8 cellular contexts compared by ENCODE assay signal in the genomic region with DNA sequence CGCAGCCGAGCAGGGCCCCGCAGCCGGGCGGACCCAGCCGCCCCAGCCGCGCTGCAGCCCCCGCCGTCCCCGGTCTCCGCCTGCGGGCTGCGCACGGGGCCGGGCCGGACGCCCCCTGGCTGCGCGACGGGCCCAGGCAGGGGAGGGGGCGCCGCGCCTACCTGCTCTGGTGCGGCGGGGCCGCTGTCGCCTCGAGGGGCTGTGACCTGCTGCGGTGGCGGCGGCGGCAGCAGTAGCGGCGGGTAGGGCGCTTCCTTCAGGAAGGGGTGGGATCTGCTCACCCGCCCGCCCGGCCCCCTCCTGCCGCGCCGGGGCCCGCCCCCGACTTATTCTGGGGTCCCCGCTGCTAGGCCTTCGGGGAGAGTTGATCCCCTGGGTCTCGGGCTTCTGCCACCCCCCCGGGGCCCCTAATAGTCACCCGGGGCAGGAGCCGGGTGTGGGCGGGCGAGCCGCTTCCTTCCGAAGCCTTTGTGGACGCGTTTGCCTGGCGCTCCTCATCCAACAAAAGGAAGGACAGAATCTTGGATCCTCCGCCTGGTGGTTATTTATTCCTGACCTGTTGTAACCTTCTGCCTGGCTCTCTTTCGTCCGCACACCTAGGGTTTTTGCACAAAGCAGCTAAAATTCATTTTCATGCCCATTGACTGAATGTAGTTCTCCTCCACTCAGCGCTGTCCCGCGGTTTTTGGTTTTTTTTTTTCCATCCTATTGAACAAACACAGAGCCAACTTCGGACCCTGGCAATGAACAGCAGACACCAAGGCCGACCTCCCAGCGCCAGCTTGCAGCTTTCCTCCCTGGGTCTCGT. TPM values are rescaled to one million over a fixed set of nuclear protein-coding genes. Genes with fewer than 3 reads are reported as not detected.
DNase-seq lines count a peak whose midpoint lies in the region; TF ChIP-seq lines count a peak whose summit lies in the region.

A gene (minus strand): TSS at position 244 of the 808 bp plus-strand sequence. CDS start 57,331 bp downstream, outside the sequence.

- H3K27ac ChIP-seq in 22Rv1 (no peak within 1 kb of the TSS), RWPE1 (no peak within 1 kb of the TSS), ectodermal cell (ENCODE audit: insufficient read depth, low read depth, low read length, poor library complexity, severe bottlenecking) (no peak within 1 kb of the TSS), mesenchymal stem cell (ENCODE audit: low read length, poor library complexity, severe bottlenecking) (no peak within 1 kb of the TSS), transverse colon (peak within 1 kb of the TSS in 3 of 4 donors; percentile 18 to 61 (median 60))

- peak within 1 kb of the TSS in 1 of 2 experiments; percentile 74 for H3K18ac ChIP-seq in mesenchymal stem cell (ENCODE audit: low read depth in 1 of 2, low read length in 2 of 2)

- peak within 1 kb of the TSS; percentile 58 for H3K4me3 ChIP-seq in ectodermal cell (ENCODE audit: insufficient read depth, low read depth, low read length)
- peak within 1 kb of the TSS; percentile 78 to 96 for H3K4me3 ChIP-seq in mesenchymal stem cell (ENCODE audit: insufficient read depth in 1 of 2, low read depth in 1 of 2, low read length in 2 of 2)
- peak within 1 kb of the TSS; percentile 55 to 87 (median 68) for H3K4me3 ChIP-seq in transverse colon

- no peaks in the 10 kb centered on the region for H3K36me3 ChIP-seq in ectodermal cell (ENCODE audit: control insufficient read depth, insufficient read depth, low read length)
- H3K36me3 ChIP-seq in mesenchymal stem cell (ENCODE audit: control insufficient read depth in 1 of 2, insufficient read depth in 2 of 2, low read depth in 1 of 2, low read length in 2 of 2), result no peaks in the 10 kb centered on the region
- H3K36me3 ChIP-seq in transverse colon, result no peaks in the 10 kb centered on the region

- H2AFZ ChIP-seq in mesenchymal stem cell (ENCODE audit: low read depth, low read length), result peak within 1 kb of the TSS; percentile 51

- peak within 1 kb of the TSS in 1 of 2 experiments; percentile 91 for H3K14ac ChIP-seq in mesenchymal stem cell (ENCODE audit: low read length in 2 of 2)

- peak within 1 kb of the TSS; percentile 58 for H4K8ac ChIP-seq in mesenchymal stem cell (ENCODE audit: low read length)

- peak within 1 kb of the TSS; percentile 78 for H3K4me2 ChIP-seq in mesenchymal stem cell (ENCODE audit: low read length, poor library complexity, severe bottlenecking)

- no peaks in the 10 kb centered on the region for H3K9me3 ChIP-seq in ectodermal cell (ENCODE audit: control insufficient read depth, low read length)
- no peaks in the 10 kb centered on the region for H3K9me3 ChIP-seq in mesenchymal stem cell (ENCODE audit: control insufficient read depth, low read length)
- no peaks in the 10 kb centered on the region for H3K9me3 ChIP-seq in transverse colon

- peaks cover 18% of the 10 kb centered on the region for H3K27me3 ChIP-seq in ectodermal cell (ENCODE audit: control insufficient read depth, insufficient read depth, low read length, poor library complexity, severe bottlenecking)
- H3K27me3 ChIP-seq in mesenchymal stem cell (ENCODE audit: control insufficient read depth in 1 of 2, insufficient read depth in 1 of 2, low read length in 2 of 2), result peaks cover 4 to 28% of the 10 kb centered on the region in 2 experiments
- H3K27me3 ChIP-seq in transverse colon, result peaks cover 18% of the 10 kb centered on the region

- intact Hi-C loops in transverse colon (cut with DNase I; ENCODE audit: low total_unique reads), result no loop called here

- peaks cover 7% of the 10 kb centered on the region for H3K4me1 ChIP-seq in ectodermal cell (ENCODE audit: control insufficient read depth, insufficient read depth, low read length)
- H3K4me1 ChIP-seq in mesenchymal stem cell (ENCODE audit: control insufficient read depth, insufficient read depth, low read depth, low read length), result peaks cover 4% of the 10 kb centered on the region
- H3K4me1 ChIP-seq in transverse colon, result peaks cover 0 to 14% (median 7%) of the 10 kb centered on the region in 4 donors

- H2AK5ac ChIP-seq in mesenchymal stem cell (ENCODE audit: low read length, severe bottlenecking), result no peak within 1 kb of the TSS

- no peak for TF ChIP-seq EP300 in transverse colon (IDR thresholded peaks at IDR 0.05; ENCODE audit: low read depth)

- in situ Hi-C loops in transverse colon (cut with MboI; ENCODE audit: low pct_ligation_motif_present in 1 of 4, low pct_unique_long_range_greater_than_20kb in 1 of 4, low sequenced_read_pairs in 3 of 4), result no loop called here

- H2BK120ac ChIP-seq in mesenchymal stem cell (ENCODE audit: low read depth, low read length), result peak within 1 kb of the TSS; percentile 11

- peak within 1 kb of the TSS; percentile 57 for H3K9ac ChIP-seq in mesenchymal stem cell (ENCODE audit: low read length)

- no peaks in the 10 kb centered on the region for H3K79me1 ChIP-seq in mesenchymal stem cell (replicated peaks; ENCODE audit: low read length, poor library complexity, severe bottlenecking)

- DNase-seq in EH (ENCODE audit: low read depth) (peak; percentile 34), RWPE1 (ENCODE audit: low spot score) (peak; percentile 17), mesenchymal stem cell (peak; percentile 36), transverse colon (peak; percentile 22), putamen (ENCODE audit: low spot score) (no peak), HPDE6-E6E7 (ENCODE audit: extremely low spot score) (no peak)

- H4K91ac ChIP-seq in mesenchymal stem cell (ENCODE audit: low read length), result peak within 1 kb of the TSS; percentile 64

- peak within 1 kb of the TSS in 1 of 2 experiments; percentile 34 for H2BK12ac ChIP-seq in mesenchymal stem cell (ENCODE audit: low read length in 2 of 2)

- 8% methylated on average over 67 of the region's 67 CpGs for WGBS in ectodermal cell, 2 experiments
- WGBS in mesenchymal stem cell, result 7% methylated on average over 58 of the region's 67 CpGs
- 5 to 10% methylated on average over 9 to 29 of the region's 67 CpGs for WGBS in transverse colon (ENCODE audit: low coverage in 1 of 2), 2 donors

- peak within 1 kb of the TSS in 1 of 2 experiments; percentile 59 for H3K23ac ChIP-seq in mesenchymal stem cell (ENCODE audit: low read length in 2 of 2)

- H2BK5ac ChIP-seq in mesenchymal stem cell (ENCODE audit: low read depth, low read length, poor library complexity, severe bottlenecking), result no peak within 1 kb of the TSS

- peak within 1 kb of the TSS; percentile 46 for H2BK15ac ChIP-seq in mesenchymal stem cell (ENCODE audit: low read depth, poor library complexity, severe bottlenecking)

- TF ChIP-seq CTCF in 22Rv1 (IDR thresholded peaks at IDR 0.05) (peak; percentile 26), RWPE1 (conservative IDR thresholded peaks at IDR 0.05; ENCODE audit: low read depth) (no peak), transverse colon (IDR thresholded peaks at IDR 0.05) (peak in 1 of 5 experiments; percentile 11)

- POLR2A ChIA-PET in RWPE1 (lab: Yijun Ruan, JAX; ENCODE audit: low non-redundant PET), result no interaction called here

- CTCF ChIA-PET in RWPE1 (lab: Yijun Ruan, JAX), result no interaction called here

- TF ChIP-seq POLR2A in transverse colon (IDR thresholded peaks at IDR 0.05), result no peak

- peak within 1 kb of the TSS in 1 of 2 experiments; percentile 35 for H3K4ac ChIP-seq in mesenchymal stem cell (ENCODE audit: low read depth in 1 of 2, low read length in 2 of 2)

RNA-seq across cellular contexts. Expression of the gene that starts here (rescaled TPM):
- polyA plus RNA-seq in ectodermal cell (2013, experiment 1 of 4), result 5.1 TPM
- 4.0 TPM for polyA plus RNA-seq in ectodermal cell (2013, experiment 2 of 4)
- 4.4 TPM for polyA plus RNA-seq in ectodermal cell (2013, experiment 3 of 4)
- polyA plus RNA-seq in ectodermal cell (2013, experiment 4 of 4), result 5.2 TPM
- 4.3 TPM for polyA plus RNA-seq in mesenchymal stem cell (2013, experiment 1 of 2)
- 4.5 TPM for polyA plus RNA-seq in mesenchymal stem cell (2013, experiment 2 of 2)
- total RNA-seq in transverse colon, result 1 to 10 TPM in 2 of 4 donors, under 1 TPM in 1, not detected in 1; 0.37 to 6.6 (median 5.9) TPM

Comparison
In these comparisons a context has a peak if more than half of its experiments do, and no peak if none do; other contexts are left out.
1. H3K27ac ChIP-seq: peak in transverse colon (3 of 4); none in 22Rv1 (single experiment), RWPE1 (single experiment), ectodermal cell (single experiment) and mesenchymal stem cell (single experiment).
2. DNase-seq: peak in EH (single experiment), RWPE1 (single experiment), mesenchymal stem cell (single experiment) and transverse colon (single experiment); none in putamen (single experiment) and HPDE6-E6E7 (single experiment).
3. Peak in every context shown above with its lines, with median percentiles within 50 percentile points of each other: H3K4me3 ChIP-seq.